8 cellular contexts compared by ENCODE assay signal in the genomic region with DNA sequence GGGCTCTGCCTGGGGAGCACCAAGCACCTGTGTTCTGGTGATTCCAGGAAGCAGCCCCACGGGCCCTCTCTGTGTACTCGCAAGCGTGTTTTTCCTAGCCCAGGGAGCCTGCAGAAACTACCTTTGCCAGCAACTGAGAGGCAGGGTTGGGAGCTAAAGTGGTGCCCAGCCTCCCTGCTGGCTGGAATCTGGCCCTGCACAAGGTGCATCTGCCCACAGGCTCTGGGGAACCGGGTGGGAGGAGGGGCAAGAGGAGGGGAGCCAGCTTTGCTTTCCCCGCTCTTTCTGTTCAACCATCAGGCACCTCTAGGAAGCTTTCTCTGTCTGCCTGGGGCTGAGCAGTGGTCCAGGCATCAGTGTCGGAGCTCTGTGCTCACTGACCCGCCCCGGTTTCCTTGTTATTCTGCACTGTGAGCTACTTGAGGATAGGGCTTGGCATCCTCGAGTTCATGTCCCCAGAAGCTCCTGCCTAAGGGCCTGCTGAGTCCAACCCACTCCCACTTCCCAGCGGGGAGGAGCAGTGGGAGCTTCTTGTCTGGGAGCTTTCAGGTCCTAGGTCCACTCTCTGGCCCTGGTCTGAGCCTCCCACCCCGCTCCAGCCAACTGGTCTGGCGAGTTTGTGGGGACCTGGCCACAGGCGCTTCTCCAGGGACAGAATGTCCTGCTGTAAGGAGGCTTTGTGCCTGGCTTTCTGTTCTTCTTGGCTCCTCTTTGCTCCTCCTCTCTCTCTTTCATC. TPM values are rescaled to one million over a fixed set of nuclear protein-coding genes. Genes with fewer than 3 reads are reported as not detected.
DNase-seq lines count a peak whose midpoint lies in the region.

No MANE protein-coding gene starts in this region.

- H3K4me1 ChIP-seq in stomach smooth muscle (ENCODE audit: control insufficient read depth, insufficient read depth, low read length), result peaks cover 67% of the 10 kb centered on the region

- peak overlapping the region; percentile 43 to 55 for H3K4me3 ChIP-seq in stomach smooth muscle (ENCODE audit: low read length in 2 of 2)

- DNase-seq in NCI-H1694 treated with DMSO at 0.1 percent for 48 hours (lab: John Stamatoyannopoulos, UW) (peak; percentile 20), NCI-H1694 (lab: John Stamatoyannopoulos, UW) (no peak), iPS-NIHi11 (ENCODE audit: low spot score) (peak; percentile 59), NAMALWA (ENCODE audit: low spot score) (no peak), superior temporal gyrus (ENCODE audit: extremely low spot score) (no peak), NK-92 (lab: John Stamatoyannopoulos, UW; ENCODE audit: unreplicated experiment) (no peak)

- no peaks in the 10 kb centered on the region for H3K36me3 ChIP-seq in stomach smooth muscle (ENCODE audit: control insufficient read depth in 2 of 2, insufficient read depth in 2 of 2, low read length in 2 of 2)

- H3K27me3 ChIP-seq in stomach smooth muscle (ENCODE audit: control insufficient read depth in 1 of 2, insufficient read depth in 2 of 2, low read length in 2 of 2), result no peaks in the 10 kb centered on the region

- H3K27ac ChIP-seq in adipose tissue (ENCODE audit: low read depth, low read length) (peak overlapping the region; percentile 65), stomach smooth muscle (ENCODE audit: low read length) (peak overlapping the region; percentile 85)

- WGBS in adipose tissue, 3 donors, result 45 to 61% (median 55%) methylated on average over 13 of the region's 13 CpGs

- H3K9me3 ChIP-seq in stomach smooth muscle (ENCODE audit: control insufficient read depth in 2 of 2, low read length in 2 of 2), result no peaks in the 10 kb centered on the region

- peak overlapping the region; percentile 60 to 61 for H3K9ac ChIP-seq in stomach smooth muscle (ENCODE audit: low read length in 2 of 2)

RNA-seq across cellular contexts. Expression of a gene that starts 14.9 kb away (rescaled TPM):
- polyA plus RNA-seq in adipose tissue, result 1 to 10 TPM; 1.1 to 2.6 (median 2.1) TPM

RNA-seq across cellular contexts. Expression of a gene that starts 57.3 kb away (rescaled TPM):
- polyA plus RNA-seq in adipose tissue, result 10 to 100 TPM in 1 of 3 donors, 1 to 10 TPM in 2; 4.0 to 13.4 (median 7.5) TPM

Comparison
In these comparisons a context has a peak if more than half of its experiments do, and no peak if none do; other contexts are left out.
1. DNase-seq: peak in NCI-H1694 treated with DMSO at 0.1 percent for 48 hours (single experiment) and iPS-NIHi11 (single experiment); none in NCI-H1694 (single experiment), NAMALWA (single experiment), superior temporal gyrus (single experiment) and NK-92 (single experiment).